1 cellular context compared by ENCODE assay signal in genomic region chr19:2627319-2627829, GRCh38.
TF ChIP-seq lines count a peak whose summit lies in the region.

No MANE protein-coding gene starts in this region.

TF ChIP-seq in SK-N-SH, 30 proteins besides CTCF, POLR2A, EP300 and RAD21 (continued from another document):
- TF ChIP-seq USF2 (IDR thresholded peaks at IDR 0.05; ENCODE audit: borderline replicate concordance, low read depth, low read length) (no peak), NRF1 (IDR thresholded peaks at IDR 0.05; ENCODE audit: low read depth, low read length) (no peak), FOXM1 (IDR thresholded peaks at IDR 0.05; ENCODE audit: low read depth) (no peak), MXI1 (IDR thresholded peaks at IDR 0.05; ENCODE audit: low read depth, low read length) (no peak), IRF3 (IDR thresholded peaks at IDR 0.05; ENCODE audit: low read depth, low read length) (no peak), TCF12 (IDR thresholded peaks at IDR 0.05) (peak; percentile 86), FOSL2 (IDR thresholded peaks at IDR 0.05; ENCODE audit: borderline replicate concordance, low read depth) (peak; percentile 98), RFX5 (IDR thresholded peaks at IDR 0.05; ENCODE audit: low read length) (no peak), ELF1 (IDR thresholded peaks at IDR 0.05) (no peak), MAX (IDR thresholded peaks at IDR 0.05; ENCODE audit: low read depth) (peak; percentile 96), RCOR1 (IDR thresholded peaks at IDR 0.05; ENCODE audit: low read length) (no peak), POLR2AphosphoS5 (IDR thresholded peaks at IDR 0.05; ENCODE audit: low read depth, low read length) (peak; percentile 40; the same call in 1 of the 2 replicates), GABPA (IDR thresholded peaks at IDR 0.05; ENCODE audit: low read depth) (0 out of 2 replicates have a peak, but pooled peaks have one; percentile 12), TAF1 (IDR thresholded peaks at IDR 0.05; ENCODE audit: borderline replicate concordance, low read depth, low read length) (peak; percentile 8; the same call in 1 of the 2 replicates), SIN3A (IDR thresholded peaks at IDR 0.05; ENCODE audit: borderline replicate concordance, low read depth, low read length) (peak; percentile 93; the same call in 1 of the 2 replicates), SMC3 (IDR thresholded peaks at IDR 0.05; ENCODE audit: low read depth, low read length) (no peak), NFIC (IDR thresholded peaks at IDR 0.05; ENCODE audit: borderline replicate concordance) (peak; percentile 65), YY1 (IDR thresholded peaks at IDR 0.05; ENCODE audit: low read depth) (no peak), JUND (IDR thresholded peaks at IDR 0.05) (peak; percentile 91), REST (IDR thresholded peaks at IDR 0.05; ENCODE audit: low read depth, low read length) (no peak)
